13 cellular contexts compared by ENCODE assay signal in genomic region chr2:236661762-236662110, GRCh38.
DNase-seq lines count a peak whose midpoint lies in the region; ATAC-seq, FAIRE-seq and TF ChIP-seq lines count a peak whose summit lies in the region.
"Had no signal": no experiment of that assay in that cellular context is flagged by ENCODE, and none has a peak within 500 bp of the region (broad histone marks: within the 10 kb centered on the region; RNA-seq: fewer than 3 reads in every experiment).

No MANE protein-coding gene starts in this region.

- DNase-seq in astrocyte (ENCODE audit: low read depth) (no peak), heart left ventricle (no peak), psoas muscle (no peak), UCSD-AML1 (lab: John Stamatoyannopoulos, UW; ENCODE audit: unreplicated experiment) (no peak), posterior vena cava (ENCODE audit: low spot score) (no peak), COLO668 (lab: John Stamatoyannopoulos, UW; ENCODE audit: unreplicated experiment) (no peak), RCC 7860 (ENCODE audit: low spot score) (no peak)
- DNase-seq: activated CD8-positive, alpha-beta memory T cell treated with anti-CD3 and anti-CD28 coated beads, Interleukin-2, amount 10 ng/mL, durations not matched to agents 7 days and 5 days; DND-41; midbrain; uterus had no signal

- TF ChIP-seq CTCF in C4-2B (conservative IDR thresholded peaks at IDR 0.05), result no peak
- no peak for TF ChIP-seq CTCF in astrocyte (IDR thresholded peaks at IDR 0.05; ENCODE audit: insufficient read depth, low read depth, low read length)
- TF ChIP-seq CTCF in heart left ventricle (IDR thresholded peaks at IDR 0.05), result no peak
- no peak for TF ChIP-seq CTCF in psoas muscle (IDR thresholded peaks at IDR 0.05)

- H3K4me3 ChIP-seq in astrocyte (ENCODE audit: insufficient read depth, low read depth, low read length), result peak overlapping the region; percentile 25
- no peak overlapping the region for H3K4me3 ChIP-seq in heart left ventricle
- no peak overlapping the region for H3K4me3 ChIP-seq in psoas muscle
- H3K4me3 ChIP-seq: uterus had no signal

- H3K4me1 ChIP-seq in astrocyte (ENCODE audit: insufficient read depth, low read length) (peaks cover 55% of the 10 kb centered on the region), heart left ventricle (peaks cover 0 to 47% (median 37%) of the 10 kb centered on the region in 12 donors), psoas muscle (peaks cover 5% of the 10 kb centered on the region)

- H3K27me3 ChIP-seq in astrocyte (ENCODE audit: insufficient read depth, low read length) (no peaks in the 10 kb centered on the region), heart left ventricle (peaks cover 0 to 3% (median 0%) of the 10 kb centered on the region in 9 donors), psoas muscle (ENCODE audit: insufficient read depth in 3 of 3, low read length in 2 of 3) (no peaks in the 10 kb centered on the region)
- H3K27me3 ChIP-seq: uterus had no signal

- peaks cover 5% of the 10 kb centered on the region for H3K36me3 Mint-ChIP-seq in astrocyte (ENCODE audit: low read depth, unreplicated experiment)
- H3K36me3 Mint-ChIP-seq: activated CD8-positive, alpha-beta memory T cell treated with anti-CD3 and anti-CD28 coated beads, Interleukin-2, amount 10 ng/mL, durations not matched to agents 7 days and 5 days had no signal

- TF ChIP-seq POLR2A in heart left ventricle (IDR thresholded peaks at IDR 0.05), result no peak

- WGBS in heart left ventricle, 4 donors, result 40 to 50% (median 47%) methylated on average over 2 of the region's 2 CpGs
- WGBS in psoas muscle, 3 donors, result 39 to 57% (median 43%) methylated on average over 2 of the region's 2 CpGs

- FAIRE-seq in astrocyte (lab: Jason Lieb, UNC) (no peak), RCC 7860 (lab: Jason Lieb, UNC) (no peak)

- peak overlapping the region; percentile 87 for H3K27ac Mint-ChIP-seq in astrocyte (ENCODE audit: unreplicated experiment)
- H3K27ac Mint-ChIP-seq: activated CD8-positive, alpha-beta memory T cell treated with anti-CD3 and anti-CD28 coated beads, Interleukin-2, amount 10 ng/mL, durations not matched to agents 7 days and 5 days; activated naive CD8-positive, alpha-beta T cell had no signal

- H2AFZ ChIP-seq in astrocyte (ENCODE audit: low read depth, low read length), result no peak overlapping the region

- ATAC-seq in heart left ventricle (peak in 3 of 4 donors; percentile 2 to 23 (median 6)), psoas muscle (peak; percentile 21 to 59 (median 24))
- ATAC-seq: activated CD8-positive, alpha-beta memory T cell treated with anti-CD3 and anti-CD28 coated beads, Interleukin-2, amount 10 ng/mL, durations not matched to agents 7 days and 5 days had no signal

- H3K4me3 Mint-ChIP-seq in astrocyte (ENCODE audit: unreplicated experiment), result no peak overlapping the region
- H3K4me3 Mint-ChIP-seq: activated CD8-positive, alpha-beta memory T cell treated with anti-CD3 and anti-CD28 coated beads, Interleukin-2, amount 10 ng/mL, durations not matched to agents 7 days and 5 days; activated naive CD8-positive, alpha-beta T cell had no signal

- H3K9me3 ChIP-seq in astrocyte (ENCODE audit: insufficient read depth, low read depth, low read length) (peaks cover 3% of the 10 kb centered on the region), heart left ventricle (peaks cover 0 to 10% (median 3%) of the 10 kb centered on the region in 12 donors), psoas muscle (peaks cover 8% of the 10 kb centered on the region)
- H3K9me3 ChIP-seq: uterus had no signal

- peak overlapping the region; percentile 62 for H3K27ac ChIP-seq in C4-2B
- H3K27ac ChIP-seq in astrocyte (ENCODE audit: low read depth, low read length), result peak overlapping the region; percentile 84
- peak overlapping the region in 11 of 12 donors; percentile 3 to 71 (median 60) for H3K27ac ChIP-seq in heart left ventricle
- peak overlapping the region; percentile 28 for H3K27ac ChIP-seq in psoas muscle

- H3K4me2 ChIP-seq in astrocyte (ENCODE audit: low read length), result peak overlapping the region; percentile 76

- intact Hi-C loops in heart left ventricle (cut with DNase I) (loop anchor here in 3 of 10 donors (5.0 to 10.0 kb wide), 3 partner anchors 87 to 316 kb away; partner anchors contain the start of gene ACKR3 (in 1 of the 3)), psoas muscle (cut with DNase I) (no loop called here), posterior vena cava (cut with DNase I) (no loop called here)

- H3K36me3 ChIP-seq in astrocyte (ENCODE audit: insufficient read depth, low read length) (no peaks in the 10 kb centered on the region), heart left ventricle (no peaks in the 10 kb centered on the region), psoas muscle (ENCODE audit: insufficient read depth in 1 of 2, low read depth in 1 of 2) (no peaks in the 10 kb centered on the region)
- H3K36me3 ChIP-seq: uterus had no signal

- H3K9ac ChIP-seq in astrocyte (ENCODE audit: low read length), result peak overlapping the region; percentile 70

- H3K4me1 Mint-ChIP-seq in astrocyte (ENCODE audit: low read depth, unreplicated experiment), result peaks cover 53% of the 10 kb centered on the region
- H3K4me1 Mint-ChIP-seq: activated CD8-positive, alpha-beta memory T cell treated with anti-CD3 and anti-CD28 coated beads, Interleukin-2, amount 10 ng/mL, durations not matched to agents 7 days and 5 days had no signal

- peaks cover 19% of the 10 kb centered on the region for H3K9me3 Mint-ChIP-seq in astrocyte (ENCODE audit: unreplicated experiment)

- no peaks in the 10 kb centered on the region for H3K79me2 ChIP-seq in astrocyte (ENCODE audit: insufficient read depth, low read length)

- no peaks in the 10 kb centered on the region for H4K20me1 ChIP-seq in astrocyte (ENCODE audit: insufficient read depth, low read length)

- H3K27me3 Mint-ChIP-seq in astrocyte (ENCODE audit: low read depth, unreplicated experiment), result no peaks in the 10 kb centered on the region

Comparison
In these comparisons a context has a peak if more than half of its experiments do, and no peak if none do; other contexts are left out.
1. H3K27ac ChIP-seq: peak in every context shown above with its lines; median percentile 84 in astrocyte; 62 in C4-2B; 60 in heart left ventricle; 28 in psoas muscle.